In genomic region chrX:136781180-136781797, GRCh38 we compare ENCODE assay signal across 8 cellular contexts. TPM values are rescaled to one million over a fixed set of nuclear protein-coding genes. Genes with fewer than 3 reads are reported as not detected.
DNase-seq lines count a peak whose midpoint lies in the region; ATAC-seq and TF ChIP-seq lines count a peak whose summit lies in the region.

No MANE protein-coding gene starts in this region.

- no peak for TF ChIP-seq CTCF in gastroesophageal sphincter (IDR thresholded peaks at IDR 0.05)
- TF ChIP-seq CTCF in tibial nerve (IDR thresholded peaks at IDR 0.05): no peak

- no peak for DNase-seq in activated T-cell treated with anti-CD3 and anti-CD28 coated beads, Interleukin-2, amount 50 U/mL, for 72 hours
- no peak for DNase-seq in activated T-cell treated with anti-CD3 and anti-CD28 coated beads, Interleukin-2, amount 50 U/mL, for 48 hours
- DNase-seq in T-helper 17 cell: no peak
- DNase-seq in tibial nerve (ENCODE audit: low spot score in 2 of 2): no peak
- DNase-seq in SW 1271 (lab: John Stamatoyannopoulos, UW): no peak

- WGBS in gastroesophageal sphincter (ENCODE audit: low coverage in 1 of 2), 2 donors: 36 to 41% methylated on average over 4 to 8 of the region's 9 CpGs
- 15 to 34% methylated on average over 9 of the region's 9 CpGs for WGBS in tibial nerve, 2 donors

- H3K27ac ChIP-seq in gastroesophageal sphincter: no peak overlapping the region
- peak overlapping the region in 3 of 4 donors; percentile 60 to 74 (median 69) for H3K27ac ChIP-seq in tibial nerve

- no peaks in the 10 kb centered on the region for H3K9me3 Mint-ChIP-seq in activated T-cell treated with anti-CD3 and anti-CD28 coated beads, Interleukin-2, amount 50 U/mL, for 72 hours

- H3K4me3 Mint-ChIP-seq in activated T-cell treated with anti-CD3 and anti-CD28 coated beads, Interleukin-2, amount 50 U/mL, for 72 hours: peak overlapping the region; percentile 88 to 96
- peak overlapping the region; percentile 94 for H3K4me3 Mint-ChIP-seq in T-helper 17 cell

- H3K27me3 Mint-ChIP-seq in activated T-cell treated with anti-CD3 and anti-CD28 coated beads, Interleukin-2, amount 50 U/mL, for 72 hours (ENCODE audit: low read depth): peaks cover 18% of the 10 kb centered on the region
- no peaks in the 10 kb centered on the region for H3K27me3 Mint-ChIP-seq in T-helper 17 cell

- H3K36me3 Mint-ChIP-seq in activated T-cell treated with anti-CD3 and anti-CD28 coated beads, Interleukin-2, amount 50 U/mL, for 72 hours (ENCODE audit: insufficient read depth in 2 of 2): peaks cover 10 to 14% of the 10 kb centered on the region in 2 donors
- H3K36me3 Mint-ChIP-seq in T-helper 17 cell (ENCODE audit: low read depth): no peaks in the 10 kb centered on the region

- H3K4me1 Mint-ChIP-seq in activated T-cell treated with anti-CD3 and anti-CD28 coated beads, Interleukin-2, amount 50 U/mL, for 72 hours (ENCODE audit: low read depth): peaks cover 54% of the 10 kb centered on the region
- peaks cover 28% of the 10 kb centered on the region for H3K4me1 Mint-ChIP-seq in T-helper 17 cell

- ATAC-seq in activated T-cell treated with anti-CD3 and anti-CD28 coated beads, Interleukin-2, amount 50 U/mL, for 72 hours (replicated peaks in 1 of 2): no peak
- peak; percentile 36 for ATAC-seq in T-helper 17 cell
- ATAC-seq in gastroesophageal sphincter: peak; percentile 41
- ATAC-seq in GM19035 (IDR thresholded peaks at IDR 0.05; ENCODE audit: unreplicated experiment): no peak
- ATAC-seq in HG02981 (IDR thresholded peaks at IDR 0.05; ENCODE audit: unreplicated experiment): no peak

- H3K9me3 ChIP-seq in T-helper 17 cell (ENCODE audit: control insufficient read depth, low read length, poor library complexity, severe bottlenecking): no peaks in the 10 kb centered on the region
- H3K9me3 ChIP-seq in gastroesophageal sphincter: no peaks in the 10 kb centered on the region
- H3K9me3 ChIP-seq in tibial nerve: no peaks in the 10 kb centered on the region

- TF ChIP-seq POLR2A in gastroesophageal sphincter (IDR thresholded peaks at IDR 0.05): no peak
- no peak for TF ChIP-seq POLR2A in tibial nerve (IDR thresholded peaks at IDR 0.05)

- H3K27ac Mint-ChIP-seq in activated T-cell treated with anti-CD3 and anti-CD28 coated beads, Interleukin-2, amount 50 U/mL, for 72 hours: peak overlapping the region; percentile 97
- peak overlapping the region; percentile 96 for H3K27ac Mint-ChIP-seq in T-helper 17 cell

- H3K27me3 ChIP-seq in gastroesophageal sphincter (no peaks in the 10 kb centered on the region), tibial nerve (no peaks in the 10 kb centered on the region)

- no peak for TF ChIP-seq EP300 in gastroesophageal sphincter (IDR thresholded peaks at IDR 0.05)
- TF ChIP-seq EP300 in tibial nerve (IDR thresholded peaks at IDR 0.05): no peak

- H3K4me3 ChIP-seq in gastroesophageal sphincter: peak overlapping the region in 1 of 2 donors; percentile 18
- peak overlapping the region; percentile 3 to 36 (median 20) for H3K4me3 ChIP-seq in tibial nerve

- no peaks in the 10 kb centered on the region for H3K4me1 ChIP-seq in gastroesophageal sphincter
- H3K4me1 ChIP-seq in tibial nerve: peaks cover 0 to 24% (median 0%) of the 10 kb centered on the region in 4 donors

- H3K36me3 ChIP-seq in gastroesophageal sphincter (no peaks in the 10 kb centered on the region), tibial nerve (no peaks in the 10 kb centered on the region)

RNA-seq across cellular contexts. Expression of gene ARHGEF6, which starts 0.6 kb away (rescaled TPM):
- 10 to 100 TPM; 85.6 to 91.1 TPM for total RNA-seq in activated T-cell treated with anti-CD3 and anti-CD28 coated beads, Interleukin-2, amount 50 U/mL, for 72 hours
- total RNA-seq in T-helper 17 cell (10 to 100 TPM; 68.6 to 70.7 TPM), gastroesophageal sphincter (10 to 100 TPM; 14.2 to 18.5 (median 16.3) TPM), tibial nerve (10 to 100 TPM; 23.7 to 41.1 (median 29.6) TPM)

Comparison
In these comparisons a context has a peak if more than half of its experiments do, and no peak if none do; other contexts are left out.
1. ATAC-seq: peak in T-helper 17 cell (single experiment) and gastroesophageal sphincter (single experiment); none in activated T-cell treated with anti-CD3 and anti-CD28 coated beads, Interleukin-2, amount 50 U/mL, for 72 hours (0 of 2), GM19035 (single experiment) and HG02981 (single experiment).
2. H3K27ac ChIP-seq: peak in tibial nerve (3 of 4); none in gastroesophageal sphincter (0 of 4).